9 cellular contexts compared by ENCODE assay signal in genomic region chr1:19081218-19081893, GRCh38.
DNase-seq lines count a peak whose midpoint lies in the region; ATAC-seq and TF ChIP-seq lines count a peak whose summit lies in the region.
"Had no signal": no experiment of that assay in that cellular context is flagged by ENCODE, and none has a peak within 500 bp of the region (broad histone marks: within the 10 kb centered on the region; RNA-seq: fewer than 3 reads in every experiment).

No MANE protein-coding gene starts in this region.

- H3K9me2 ChIP-seq in hepatocyte (replicated peaks; ENCODE audit: insufficient read depth): no peaks in the 10 kb centered on the region

- H3K9me3 ChIP-seq in hepatocyte (ENCODE audit: low read depth) (no peaks in the 10 kb centered on the region), testis (no peaks in the 10 kb centered on the region)

- no peaks in the 10 kb centered on the region for H3K36me3 ChIP-seq in hepatocyte (replicated peaks; ENCODE audit: insufficient read depth, low read depth)
- no peaks in the 10 kb centered on the region for H3K36me3 ChIP-seq in testis (ENCODE audit: low read depth, missing control alignments)

- no peak for ATAC-seq in HG03196 (IDR thresholded peaks at IDR 0.05; ENCODE audit: unreplicated experiment)
- ATAC-seq in GM18907 (IDR thresholded peaks at IDR 0.05; ENCODE audit: unreplicated experiment): no peak
- ATAC-seq in GM19035 (IDR thresholded peaks at IDR 0.05; ENCODE audit: unreplicated experiment): no peak

- no peaks in the 10 kb centered on the region for H3K79me2 ChIP-seq in hepatocyte

- intact Hi-C loops in testis (cut with DNase I; ENCODE audit: low total_unique reads): no loop called here

- TF ChIP-seq POLR2A in testis (IDR thresholded peaks at IDR 0.05): no peak

- no peak overlapping the region for H2AFZ ChIP-seq in hepatocyte

- H3K4me3 ChIP-seq in hepatocyte (no peak overlapping the region), testis (no peak overlapping the region)

- no peak for TF ChIP-seq CTCF in VCaP (conservative IDR thresholded peaks at IDR 0.05)
- no peak for TF ChIP-seq CTCF in hepatocyte (IDR thresholded peaks at IDR 0.05; ENCODE audit: poor library complexity)
- TF ChIP-seq CTCF in testis (IDR thresholded peaks at IDR 0.05): no peak

- H3K27me3 ChIP-seq in hepatocyte: no peaks in the 10 kb centered on the region
- no peaks in the 10 kb centered on the region for H3K27me3 ChIP-seq in testis

- 88% methylated on average over 21 of the region's 21 CpGs for WGBS in hepatocyte (ENCODE audit: low lambda C conversion rate, missing lambda C conversion rate)
- 76 to 80% methylated on average over 21 of the region's 21 CpGs for WGBS in testis, 2 donors

- H3K4me1 ChIP-seq in hepatocyte (ENCODE audit: insufficient read depth): peaks cover 10% of the 10 kb centered on the region
- H3K4me1 ChIP-seq in testis: peaks cover 5% of the 10 kb centered on the region

- DNase-seq in HT-29 (ENCODE audit: low spot score) (peak; percentile 85), hepatocyte (ENCODE audit: low spot score) (peak; percentile 50), testis (peak; percentile 51), OCI-M1 (lab: John Stamatoyannopoulos, UW) (no peak)
- DNase-seq: immature natural killer cell had no signal

- peak overlapping the region; percentile 100 for H3K27ac ChIP-seq in VCaP
- H3K27ac ChIP-seq in hepatocyte: peak overlapping the region; percentile 82
- H3K27ac ChIP-seq in testis: peak overlapping the region; percentile 78 to 84

- H3K4me2 ChIP-seq in hepatocyte: no peak overlapping the region

- no peaks in the 10 kb centered on the region for H4K20me1 ChIP-seq in hepatocyte (ENCODE audit: insufficient read depth, poor library complexity, severe bottlenecking)
